Comparison of ENCODE assay signal across 1 cellular context in the genomic region with DNA sequence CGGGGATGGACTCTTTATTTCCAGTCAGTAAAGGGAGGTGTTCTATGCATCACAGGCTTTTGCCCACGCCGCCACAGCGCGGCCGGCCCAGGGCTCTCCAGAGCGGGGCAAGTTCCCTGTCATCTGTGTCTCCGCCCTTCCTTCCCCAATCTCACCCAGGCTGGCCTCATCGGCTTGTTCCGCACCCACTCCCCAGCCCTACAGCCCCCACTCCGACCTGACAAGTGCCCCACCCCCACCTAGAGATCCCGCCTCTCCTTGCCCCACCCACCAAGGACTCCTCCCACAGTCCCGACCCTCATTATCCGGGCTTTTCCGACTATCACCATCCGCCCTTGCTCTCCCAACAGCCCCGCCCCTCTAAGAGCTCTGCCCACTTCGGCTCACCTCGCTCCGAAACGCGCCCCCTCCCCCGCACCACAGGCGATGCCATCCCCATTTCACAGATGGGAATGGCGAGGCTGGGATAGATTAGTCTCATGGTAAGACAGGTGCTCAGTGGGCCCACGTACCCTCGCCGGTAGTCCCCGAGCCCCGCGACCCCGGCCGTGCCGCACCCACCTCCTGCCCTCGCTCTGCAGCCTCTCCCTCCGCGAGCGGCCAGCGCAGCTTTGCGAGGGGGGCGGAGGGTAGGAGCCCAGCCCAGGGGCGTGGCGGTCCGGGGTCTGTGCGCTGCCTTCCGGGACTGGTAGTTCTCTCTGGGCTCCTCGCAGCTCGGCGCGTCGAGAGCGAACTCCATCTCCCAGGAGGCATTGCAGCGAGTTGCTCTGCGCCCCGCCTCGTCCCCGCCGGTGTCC.
TF ChIP-seq lines count a peak whose summit lies in the region.

A gene with protein sequence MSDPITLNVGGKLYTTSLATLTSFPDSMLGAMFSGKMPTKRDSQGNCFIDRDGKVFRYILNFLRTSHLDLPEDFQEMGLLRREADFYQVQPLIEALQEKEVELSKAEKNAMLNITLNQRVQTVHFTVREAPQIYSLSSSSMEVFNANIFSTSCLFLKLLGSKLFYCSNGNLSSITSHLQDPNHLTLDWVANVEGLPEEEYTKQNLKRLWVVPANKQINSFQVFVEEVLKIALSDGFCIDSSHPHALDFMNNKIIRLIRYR (minus strand): TSS at position 615 of the 797 bp plus-strand sequence. CDS start 14,072 bp downstream, outside the sequence.

TF ChIP-seq in HepG2, 621 proteins besides CTCF, POLR2A, EP300 and RAD21 (continued from another document and continues in another):
- TF ChIP-seq, protein P1, sequence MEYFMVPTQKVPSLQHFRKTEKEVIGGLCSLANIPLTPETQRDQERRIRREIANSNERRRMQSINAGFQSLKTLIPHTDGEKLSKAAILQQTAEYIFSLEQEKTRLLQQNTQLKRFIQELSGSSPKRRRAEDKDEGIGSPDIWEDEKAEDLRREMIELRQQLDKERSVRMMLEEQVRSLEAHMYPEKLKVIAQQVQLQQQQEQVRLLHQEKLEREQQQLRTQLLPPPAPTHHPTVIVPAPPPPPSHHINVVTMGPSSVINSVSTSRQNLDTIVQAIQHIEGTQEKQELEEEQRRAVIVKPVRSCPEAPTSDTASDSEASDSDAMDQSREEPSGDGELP (IDR thresholded peaks at IDR 0.05; ENCODE audit: borderline replicate concordance, low read depth), result peak; percentile 91; the same call in 1 of the 2 replicates
- TF ChIP-seq, protein P2, sequence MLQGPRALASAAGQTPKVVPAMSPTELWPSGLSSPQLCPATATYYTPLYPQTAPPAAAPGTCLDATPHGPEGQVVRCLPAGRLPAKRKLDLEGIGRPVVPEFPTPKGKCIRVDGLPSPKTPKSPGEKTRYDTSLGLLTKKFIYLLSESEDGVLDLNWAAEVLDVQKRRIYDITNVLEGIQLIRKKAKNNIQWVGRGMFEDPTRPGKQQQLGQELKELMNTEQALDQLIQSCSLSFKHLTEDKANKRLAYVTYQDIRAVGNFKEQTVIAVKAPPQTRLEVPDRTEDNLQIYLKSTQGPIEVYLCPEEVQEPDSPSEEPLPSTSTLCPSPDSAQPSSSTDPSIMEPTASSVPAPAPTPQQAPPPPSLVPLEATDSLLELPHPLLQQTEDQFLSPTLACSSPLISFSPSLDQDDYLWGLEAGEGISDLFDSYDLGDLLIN (CRISPR knock-in tag; IDR thresholded peaks at IDR 0.05; ENCODE audit: borderline replicate concordance), result no peak
- TF ChIP-seq, protein P3, sequence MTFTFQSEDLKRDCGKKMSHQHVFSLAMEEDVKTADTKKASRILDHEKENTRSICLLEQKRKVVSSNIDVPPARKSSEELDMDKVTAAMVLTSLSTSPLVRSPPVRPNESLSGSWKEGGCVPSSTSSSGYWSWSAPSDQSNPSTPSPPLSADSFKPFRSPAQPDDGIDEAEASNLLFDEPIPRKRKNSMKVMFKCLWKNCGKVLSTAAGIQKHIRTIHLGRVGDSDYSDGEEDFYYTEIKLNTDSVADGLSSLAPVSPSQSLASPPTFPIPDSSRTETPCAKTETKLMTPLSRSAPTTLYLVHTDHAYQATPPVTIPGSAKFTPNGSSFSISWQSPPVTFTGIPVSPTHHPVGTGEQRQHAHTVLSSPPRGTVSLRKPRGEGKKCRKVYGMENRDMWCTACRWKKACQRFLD (CRISPR knock-in tag; IDR thresholded peaks at IDR 0.05; ENCODE audit: borderline replicate concordance), result peak; percentile 24; the same call in 1 of the 2 replicates
- TF ChIP-seq ZNF124 (CRISPR knock-in tag; IDR thresholded peaks at IDR 0.05) (peak; percentile 65; the same call in 1 of the 2 replicates), ZNF282 (IDR thresholded peaks at IDR 0.05; ENCODE audit: partially characterized antibody) (no peak), ZNF20 (CRISPR knock-in tag; IDR thresholded peaks at IDR 0.05) (no peak), AKAP8 (CRISPR knock-in tag; IDR thresholded peaks at IDR 0.05) (peak; percentile 64; the same call in 1 of the 2 replicates), RXRA (CRISPR knock-in tag; IDR thresholded peaks at IDR 0.05) (peak; percentile 66; the same call in 1 of the 2 replicates), PHF5A (CRISPR knock-in tag; IDR thresholded peaks at IDR 0.05; ENCODE audit: low read depth, unreplicated experiment) (no peak), NR2F1 (CRISPR knock-in tag; IDR thresholded peaks at IDR 0.05) (no peak; a peak in 1 of 4 replicates), ZNF3 (CRISPR knock-in tag; IDR thresholded peaks at IDR 0.05) (peak; percentile 76), DMAP1 (CRISPR knock-in tag; IDR thresholded peaks at IDR 0.05) (peak; percentile 79; the same call in 1 of the 2 replicates), ZNF343 (CRISPR knock-in tag; IDR thresholded peaks at IDR 0.05) (peak; percentile 61; the same call in 1 of the 2 replicates), HOXD1 (CRISPR knock-in tag; IDR thresholded peaks at IDR 0.05) (0 out of 2 replicates have a peak, but pooled peaks have one; percentile 33), ZNF468 (CRISPR knock-in tag; IDR thresholded peaks at IDR 0.05) (no peak), ZNF607 (CRISPR knock-in tag; IDR thresholded peaks at IDR 0.05; ENCODE audit: borderline replicate concordance) (peak; percentile 49; the same call in 1 of the 2 replicates), SIN3A (IDR thresholded peaks at IDR 0.05; ENCODE audit: borderline replicate concordance, low read depth, low read length) (peak; percentile 65; the same call in 1 of the 2 replicates), SP4 (CRISPR knock-in tag; IDR thresholded peaks at IDR 0.05) (peak; percentile 97), ZMYM3 (CRISPR knock-in tag; IDR thresholded peaks at IDR 0.05) (peak; percentile 100), TBL1XR1 (IDR thresholded peaks at IDR 0.05; ENCODE audit: borderline replicate concordance, low read length, partially characterized antibody) (peak; percentile 69), ZNF136 (CRISPR knock-in tag; IDR thresholded peaks at IDR 0.05; ENCODE audit: low read depth) (0 out of 2 replicates have a peak, but pooled peaks have one; percentile 29)
- TF ChIP-seq, protein P4, sequence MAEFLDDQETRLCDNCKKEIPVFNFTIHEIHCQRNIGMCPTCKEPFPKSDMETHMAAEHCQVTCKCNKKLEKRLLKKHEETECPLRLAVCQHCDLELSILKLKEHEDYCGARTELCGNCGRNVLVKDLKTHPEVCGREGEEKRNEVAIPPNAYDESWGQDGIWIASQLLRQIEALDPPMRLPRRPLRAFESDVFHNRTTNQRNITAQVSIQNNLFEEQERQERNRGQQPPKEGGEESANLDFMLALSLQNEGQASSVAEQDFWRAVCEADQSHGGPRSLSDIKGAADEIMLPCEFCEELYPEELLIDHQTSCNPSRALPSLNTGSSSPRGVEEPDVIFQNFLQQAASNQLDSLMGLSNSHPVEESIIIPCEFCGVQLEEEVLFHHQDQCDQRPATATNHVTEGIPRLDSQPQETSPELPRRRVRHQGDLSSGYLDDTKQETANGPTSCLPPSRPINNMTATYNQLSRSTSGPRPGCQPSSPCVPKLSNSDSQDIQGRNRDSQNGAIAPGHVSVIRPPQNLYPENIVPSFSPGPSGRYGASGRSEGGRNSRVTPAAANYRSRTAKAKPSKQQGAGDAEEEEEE (CRISPR knock-in tag; IDR thresholded peaks at IDR 0.05; ENCODE audit: borderline replicate concordance), result no peak
- TF ChIP-seq, protein P5, sequence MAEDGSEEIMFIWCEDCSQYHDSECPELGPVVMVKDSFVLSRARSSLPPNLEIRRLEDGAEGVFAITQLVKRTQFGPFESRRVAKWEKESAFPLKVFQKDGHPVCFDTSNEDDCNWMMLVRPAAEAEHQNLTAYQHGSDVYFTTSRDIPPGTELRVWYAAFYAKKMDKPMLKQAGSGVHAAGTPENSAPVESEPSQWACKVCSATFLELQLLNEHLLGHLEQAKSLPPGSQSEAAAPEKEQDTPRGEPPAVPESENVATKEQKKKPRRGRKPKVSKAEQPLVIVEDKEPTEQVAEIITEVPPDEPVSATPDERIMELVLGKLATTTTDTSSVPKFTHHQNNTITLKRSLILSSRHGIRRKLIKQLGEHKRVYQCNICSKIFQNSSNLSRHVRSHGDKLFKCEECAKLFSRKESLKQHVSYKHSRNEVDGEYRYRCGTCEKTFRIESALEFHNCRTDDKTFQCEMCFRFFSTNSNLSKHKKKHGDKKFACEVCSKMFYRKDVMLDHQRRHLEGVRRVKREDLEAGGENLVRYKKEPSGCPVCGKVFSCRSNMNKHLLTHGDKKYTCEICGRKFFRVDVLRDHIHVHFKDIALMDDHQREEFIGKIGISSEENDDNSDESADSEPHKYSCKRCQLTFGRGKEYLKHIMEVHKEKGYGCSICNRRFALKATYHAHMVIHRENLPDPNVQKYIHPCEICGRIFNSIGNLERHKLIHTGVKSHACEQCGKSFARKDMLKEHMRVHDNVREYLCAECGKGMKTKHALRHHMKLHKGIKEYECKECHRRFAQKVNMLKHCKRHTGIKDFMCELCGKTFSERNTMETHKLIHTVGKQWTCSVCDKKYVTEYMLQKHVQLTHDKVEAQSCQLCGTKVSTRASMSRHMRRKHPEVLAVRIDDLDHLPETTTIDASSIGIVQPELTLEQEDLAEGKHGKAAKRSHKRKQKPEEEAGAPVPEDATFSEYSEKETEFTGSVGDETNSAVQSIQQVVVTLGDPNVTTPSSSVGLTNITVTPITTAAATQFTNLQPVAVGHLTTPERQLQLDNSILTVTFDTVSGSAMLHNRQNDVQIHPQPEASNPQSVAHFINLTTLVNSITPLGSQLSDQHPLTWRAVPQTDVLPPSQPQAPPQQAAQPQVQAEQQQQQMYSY (CRISPR knock-in tag; IDR thresholded peaks at IDR 0.05), result no peak
- TF ChIP-seq, protein P6, sequence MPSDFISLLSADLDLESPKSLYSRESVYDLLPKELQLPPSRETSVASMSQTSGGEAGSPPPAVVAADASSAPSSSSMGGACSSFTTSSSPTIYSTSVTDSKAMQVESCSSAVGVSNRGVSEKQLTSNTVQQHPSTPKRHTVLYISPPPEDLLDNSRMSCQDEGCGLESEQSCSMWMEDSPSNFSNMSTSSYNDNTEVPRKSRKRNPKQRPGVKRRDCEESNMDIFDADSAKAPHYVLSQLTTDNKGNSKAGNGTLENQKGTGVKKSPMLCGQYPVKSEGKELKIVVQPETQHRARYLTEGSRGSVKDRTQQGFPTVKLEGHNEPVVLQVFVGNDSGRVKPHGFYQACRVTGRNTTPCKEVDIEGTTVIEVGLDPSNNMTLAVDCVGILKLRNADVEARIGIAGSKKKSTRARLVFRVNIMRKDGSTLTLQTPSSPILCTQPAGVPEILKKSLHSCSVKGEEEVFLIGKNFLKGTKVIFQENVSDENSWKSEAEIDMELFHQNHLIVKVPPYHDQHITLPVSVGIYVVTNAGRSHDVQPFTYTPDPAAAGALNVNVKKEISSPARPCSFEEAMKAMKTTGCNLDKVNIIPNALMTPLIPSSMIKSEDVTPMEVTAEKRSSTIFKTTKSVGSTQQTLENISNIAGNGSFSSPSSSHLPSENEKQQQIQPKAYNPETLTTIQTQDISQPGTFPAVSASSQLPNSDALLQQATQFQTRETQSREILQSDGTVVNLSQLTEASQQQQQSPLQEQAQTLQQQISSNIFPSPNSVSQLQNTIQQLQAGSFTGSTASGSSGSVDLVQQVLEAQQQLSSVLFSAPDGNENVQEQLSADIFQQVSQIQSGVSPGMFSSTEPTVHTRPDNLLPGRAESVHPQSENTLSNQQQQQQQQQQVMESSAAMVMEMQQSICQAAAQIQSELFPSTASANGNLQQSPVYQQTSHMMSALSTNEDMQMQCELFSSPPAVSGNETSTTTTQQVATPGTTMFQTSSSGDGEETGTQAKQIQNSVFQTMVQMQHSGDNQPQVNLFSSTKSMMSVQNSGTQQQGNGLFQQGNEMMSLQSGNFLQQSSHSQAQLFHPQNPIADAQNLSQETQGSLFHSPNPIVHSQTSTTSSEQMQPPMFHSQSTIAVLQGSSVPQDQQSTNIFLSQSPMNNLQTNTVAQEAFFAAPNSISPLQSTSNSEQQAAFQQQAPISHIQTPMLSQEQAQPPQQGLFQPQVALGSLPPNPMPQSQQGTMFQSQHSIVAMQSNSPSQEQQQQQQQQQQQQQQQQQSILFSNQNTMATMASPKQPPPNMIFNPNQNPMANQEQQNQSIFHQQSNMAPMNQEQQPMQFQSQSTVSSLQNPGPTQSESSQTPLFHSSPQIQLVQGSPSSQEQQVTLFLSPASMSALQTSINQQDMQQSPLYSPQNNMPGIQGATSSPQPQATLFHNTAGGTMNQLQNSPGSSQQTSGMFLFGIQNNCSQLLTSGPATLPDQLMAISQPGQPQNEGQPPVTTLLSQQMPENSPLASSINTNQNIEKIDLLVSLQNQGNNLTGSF (CRISPR knock-in tag; IDR thresholded peaks at IDR 0.05), result no peak
- TF ChIP-seq, protein P7, sequence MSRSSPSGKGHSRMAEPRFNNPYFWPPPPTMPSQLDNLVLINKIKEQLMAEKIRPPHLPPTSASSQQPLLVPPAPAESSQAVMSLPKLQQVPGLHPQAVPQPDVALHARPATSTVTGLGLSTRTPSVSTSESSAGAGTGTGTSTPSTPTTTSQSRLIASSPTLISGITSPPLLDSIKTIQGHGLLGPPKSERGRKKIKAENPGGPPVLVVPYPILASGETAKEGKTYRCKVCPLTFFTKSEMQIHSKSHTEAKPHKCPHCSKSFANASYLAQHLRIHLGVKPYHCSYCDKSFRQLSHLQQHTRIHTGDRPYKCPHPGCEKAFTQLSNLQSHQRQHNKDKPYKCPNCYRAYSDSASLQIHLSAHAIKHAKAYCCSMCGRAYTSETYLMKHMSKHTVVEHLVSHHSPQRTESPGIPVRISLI (CRISPR knock-in tag; IDR thresholded peaks at IDR 0.05; ENCODE audit: borderline replicate concordance), result peak; percentile 38; the same call in 1 of the 2 replicates
- TF ChIP-seq, protein P8, sequence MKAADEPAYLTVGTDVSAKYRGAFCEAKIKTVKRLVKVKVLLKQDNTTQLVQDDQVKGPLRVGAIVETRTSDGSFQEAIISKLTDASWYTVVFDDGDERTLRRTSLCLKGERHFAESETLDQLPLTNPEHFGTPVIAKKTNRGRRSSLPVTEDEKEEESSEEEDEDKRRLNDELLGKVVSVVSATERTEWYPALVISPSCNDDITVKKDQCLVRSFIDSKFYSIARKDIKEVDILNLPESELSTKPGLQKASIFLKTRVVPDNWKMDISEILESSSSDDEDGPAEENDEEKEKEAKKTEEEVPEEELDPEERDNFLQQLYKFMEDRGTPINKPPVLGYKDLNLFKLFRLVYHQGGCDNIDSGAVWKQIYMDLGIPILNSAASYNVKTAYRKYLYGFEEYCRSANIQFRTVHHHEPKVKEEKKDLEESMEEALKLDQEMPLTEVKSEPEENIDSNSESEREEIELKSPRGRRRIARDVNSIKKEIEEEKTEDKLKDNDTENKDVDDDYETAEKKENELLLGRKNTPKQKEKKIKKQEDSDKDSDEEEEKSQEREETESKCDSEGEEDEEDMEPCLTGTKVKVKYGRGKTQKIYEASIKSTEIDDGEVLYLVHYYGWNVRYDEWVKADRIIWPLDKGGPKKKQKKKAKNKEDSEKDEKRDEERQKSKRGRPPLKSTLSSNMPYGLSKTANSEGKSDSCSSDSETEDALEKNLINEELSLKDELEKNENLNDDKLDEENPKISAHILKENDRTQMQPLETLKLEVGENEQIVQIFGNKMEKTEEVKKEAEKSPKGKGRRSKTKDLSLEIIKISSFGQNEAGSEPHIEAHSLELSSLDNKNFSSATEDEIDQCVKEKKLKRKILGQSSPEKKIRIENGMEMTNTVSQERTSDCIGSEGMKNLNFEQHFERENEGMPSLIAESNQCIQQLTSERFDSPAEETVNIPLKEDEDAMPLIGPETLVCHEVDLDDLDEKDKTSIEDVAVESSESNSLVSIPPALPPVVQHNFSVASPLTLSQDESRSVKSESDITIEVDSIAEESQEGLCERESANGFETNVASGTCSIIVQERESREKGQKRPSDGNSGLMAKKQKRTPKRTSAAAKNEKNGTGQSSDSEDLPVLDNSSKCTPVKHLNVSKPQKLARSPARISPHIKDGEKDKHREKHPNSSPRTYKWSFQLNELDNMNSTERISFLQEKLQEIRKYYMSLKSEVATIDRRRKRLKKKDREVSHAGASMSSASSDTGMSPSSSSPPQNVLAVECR (CRISPR knock-in tag; IDR thresholded peaks at IDR 0.05; ENCODE audit: borderline replicate concordance), result peak; percentile 87
